Comparison of ENCODE assay signal across 1 cellular context in genomic region chr16:22190169-22191088, GRCh38.
TF ChIP-seq lines count a peak whose summit lies in the region.

No MANE protein-coding gene starts in this region.

TF ChIP-seq in SK-N-SH, 30 proteins besides CTCF, POLR2A, EP300 and RAD21 (continued from another document):
- TF ChIP-seq USF1 (IDR thresholded peaks at IDR 0.05; ENCODE audit: borderline replicate concordance, low read depth) (no peak), MEF2A (IDR thresholded peaks at IDR 0.05; ENCODE audit: borderline replicate concordance, low read depth) (no peak), PBX3 (IDR thresholded peaks at IDR 0.05) (peak; percentile 66), GATA2 (CRISPR knock-in tag; IDR thresholded peaks at IDR 0.05) (no peak), TEAD4 (IDR thresholded peaks at IDR 0.05; ENCODE audit: borderline replicate concordance, insufficient read depth) (no peak), TAF1 (IDR thresholded peaks at IDR 0.05; ENCODE audit: borderline replicate concordance, low read depth, low read length) (no peak), USF2 (IDR thresholded peaks at IDR 0.05; ENCODE audit: borderline replicate concordance, low read depth, low read length) (no peak), MXI1 (IDR thresholded peaks at IDR 0.05; ENCODE audit: low read depth, low read length) (peak; percentile 61), RFX5 (IDR thresholded peaks at IDR 0.05; ENCODE audit: low read length) (no peak), IRF3 (IDR thresholded peaks at IDR 0.05; ENCODE audit: low read depth, low read length) (no peak), CHD2 (IDR thresholded peaks at IDR 0.05; ENCODE audit: low read length, partially characterized antibody) (no peak), REST (IDR thresholded peaks at IDR 0.05; ENCODE audit: low read depth, low read length) (no peak), GABPA (IDR thresholded peaks at IDR 0.05; ENCODE audit: low read depth) (no peak)
